ENCODE assay signal across 1 cellular context in genomic region chr16:47459603-47460002, GRCh38.
A peak's percentile ranks its signal among the peaks of the same experiment; 100 is the strongest.
TF ChIP-seq lines count a peak whose summit lies in the region.

No MANE protein-coding gene starts in this region.

TF ChIP-seq in HepG2, 621 proteins besides CTCF, POLR2A, EP300 and RAD21:
- TF ChIP-seq RXRB (CRISPR knock-in tag; IDR thresholded peaks at IDR 0.05; ENCODE audit: borderline replicate concordance) = peak; percentile 6; the same call in 1 of the 2 replicates
- TF ChIP-seq, protein P1, sequence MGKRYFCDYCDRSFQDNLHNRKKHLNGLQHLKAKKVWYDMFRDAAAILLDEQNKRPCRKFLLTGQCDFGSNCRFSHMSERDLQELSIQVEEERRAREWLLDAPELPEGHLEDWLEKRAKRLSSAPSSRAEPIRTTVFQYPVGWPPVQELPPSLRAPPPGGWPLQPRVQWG (CRISPR knock-in tag; IDR thresholded peaks at IDR 0.05; ENCODE audit: borderline replicate concordance, low read depth) = no peak
- 0 out of 2 replicates have a peak, but pooled peaks have one; percentile 33 for TF ChIP-seq ZNF616 (CRISPR knock-in tag; IDR thresholded peaks at IDR 0.05; ENCODE audit: low read depth)
